1 cellular context compared by ENCODE assay signal in the genomic region with DNA sequence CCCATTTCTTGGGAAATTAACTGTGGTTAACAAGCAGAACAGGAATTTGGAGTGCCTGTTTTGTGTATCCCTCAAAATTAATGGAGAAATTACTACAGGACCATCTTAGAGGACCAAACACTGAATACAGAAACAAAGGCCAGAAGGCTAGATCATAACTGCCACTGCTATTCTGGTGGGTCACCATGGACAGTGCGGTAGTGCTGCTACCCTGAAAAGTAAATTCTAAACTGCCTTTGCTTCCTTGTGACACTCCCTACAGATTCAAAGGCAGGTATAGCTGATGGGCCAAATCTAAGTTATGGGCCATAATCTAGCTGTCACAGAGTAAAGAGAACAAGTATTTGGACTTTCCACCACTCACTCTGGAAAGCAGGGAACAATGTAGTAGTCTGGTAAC.
TF ChIP-seq lines count a peak whose summit lies in the region.

No MANE protein-coding gene starts in this region.

TF ChIP-seq in GM12878, 131 proteins besides CTCF, POLR2A, EP300 and RAD21 (continued from another document):
- TF ChIP-seq, protein P1, sequence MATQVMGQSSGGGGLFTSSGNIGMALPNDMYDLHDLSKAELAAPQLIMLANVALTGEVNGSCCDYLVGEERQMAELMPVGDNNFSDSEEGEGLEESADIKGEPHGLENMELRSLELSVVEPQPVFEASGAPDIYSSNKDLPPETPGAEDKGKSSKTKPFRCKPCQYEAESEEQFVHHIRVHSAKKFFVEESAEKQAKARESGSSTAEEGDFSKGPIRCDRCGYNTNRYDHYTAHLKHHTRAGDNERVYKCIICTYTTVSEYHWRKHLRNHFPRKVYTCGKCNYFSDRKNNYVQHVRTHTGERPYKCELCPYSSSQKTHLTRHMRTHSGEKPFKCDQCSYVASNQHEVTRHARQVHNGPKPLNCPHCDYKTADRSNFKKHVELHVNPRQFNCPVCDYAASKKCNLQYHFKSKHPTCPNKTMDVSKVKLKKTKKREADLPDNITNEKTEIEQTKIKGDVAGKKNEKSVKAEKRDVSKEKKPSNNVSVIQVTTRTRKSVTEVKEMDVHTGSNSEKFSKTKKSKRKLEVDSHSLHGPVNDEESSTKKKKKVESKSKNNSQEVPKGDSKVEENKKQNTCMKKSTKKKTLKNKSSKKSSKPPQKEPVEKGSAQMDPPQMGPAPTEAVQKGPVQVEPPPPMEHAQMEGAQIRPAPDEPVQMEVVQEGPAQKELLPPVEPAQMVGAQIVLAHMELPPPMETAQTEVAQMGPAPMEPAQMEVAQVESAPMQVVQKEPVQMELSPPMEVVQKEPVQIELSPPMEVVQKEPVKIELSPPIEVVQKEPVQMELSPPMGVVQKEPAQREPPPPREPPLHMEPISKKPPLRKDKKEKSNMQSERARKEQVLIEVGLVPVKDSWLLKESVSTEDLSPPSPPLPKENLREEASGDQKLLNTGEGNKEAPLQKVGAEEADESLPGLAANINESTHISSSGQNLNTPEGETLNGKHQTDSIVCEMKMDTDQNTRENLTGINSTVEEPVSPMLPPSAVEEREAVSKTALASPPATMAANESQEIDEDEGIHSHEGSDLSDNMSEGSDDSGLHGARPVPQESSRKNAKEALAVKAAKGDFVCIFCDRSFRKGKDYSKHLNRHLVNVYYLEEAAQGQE (IDR thresholded peaks at IDR 0.05; ENCODE audit: low read depth, low read length) = no peak
- TF ChIP-seq SUZ12 (IDR thresholded peaks at IDR 0.05; ENCODE audit: unreplicated experiment) = no peak
- TF ChIP-seq POU2F2 (IDR thresholded peaks at IDR 0.05; ENCODE audit: borderline replicate concordance, low read depth, low read length) = no peak
